1 cellular context compared by ENCODE assay signal in genomic region chr22:30881361-30882180, GRCh38.
TF ChIP-seq lines count a peak whose summit lies in the region.

No MANE protein-coding gene starts in this region.

TF ChIP-seq in GM23338, 12 proteins besides CTCF, POLR2A, EP300 and RAD21 (continued from another document):
- TF ChIP-seq, protein P1, sequence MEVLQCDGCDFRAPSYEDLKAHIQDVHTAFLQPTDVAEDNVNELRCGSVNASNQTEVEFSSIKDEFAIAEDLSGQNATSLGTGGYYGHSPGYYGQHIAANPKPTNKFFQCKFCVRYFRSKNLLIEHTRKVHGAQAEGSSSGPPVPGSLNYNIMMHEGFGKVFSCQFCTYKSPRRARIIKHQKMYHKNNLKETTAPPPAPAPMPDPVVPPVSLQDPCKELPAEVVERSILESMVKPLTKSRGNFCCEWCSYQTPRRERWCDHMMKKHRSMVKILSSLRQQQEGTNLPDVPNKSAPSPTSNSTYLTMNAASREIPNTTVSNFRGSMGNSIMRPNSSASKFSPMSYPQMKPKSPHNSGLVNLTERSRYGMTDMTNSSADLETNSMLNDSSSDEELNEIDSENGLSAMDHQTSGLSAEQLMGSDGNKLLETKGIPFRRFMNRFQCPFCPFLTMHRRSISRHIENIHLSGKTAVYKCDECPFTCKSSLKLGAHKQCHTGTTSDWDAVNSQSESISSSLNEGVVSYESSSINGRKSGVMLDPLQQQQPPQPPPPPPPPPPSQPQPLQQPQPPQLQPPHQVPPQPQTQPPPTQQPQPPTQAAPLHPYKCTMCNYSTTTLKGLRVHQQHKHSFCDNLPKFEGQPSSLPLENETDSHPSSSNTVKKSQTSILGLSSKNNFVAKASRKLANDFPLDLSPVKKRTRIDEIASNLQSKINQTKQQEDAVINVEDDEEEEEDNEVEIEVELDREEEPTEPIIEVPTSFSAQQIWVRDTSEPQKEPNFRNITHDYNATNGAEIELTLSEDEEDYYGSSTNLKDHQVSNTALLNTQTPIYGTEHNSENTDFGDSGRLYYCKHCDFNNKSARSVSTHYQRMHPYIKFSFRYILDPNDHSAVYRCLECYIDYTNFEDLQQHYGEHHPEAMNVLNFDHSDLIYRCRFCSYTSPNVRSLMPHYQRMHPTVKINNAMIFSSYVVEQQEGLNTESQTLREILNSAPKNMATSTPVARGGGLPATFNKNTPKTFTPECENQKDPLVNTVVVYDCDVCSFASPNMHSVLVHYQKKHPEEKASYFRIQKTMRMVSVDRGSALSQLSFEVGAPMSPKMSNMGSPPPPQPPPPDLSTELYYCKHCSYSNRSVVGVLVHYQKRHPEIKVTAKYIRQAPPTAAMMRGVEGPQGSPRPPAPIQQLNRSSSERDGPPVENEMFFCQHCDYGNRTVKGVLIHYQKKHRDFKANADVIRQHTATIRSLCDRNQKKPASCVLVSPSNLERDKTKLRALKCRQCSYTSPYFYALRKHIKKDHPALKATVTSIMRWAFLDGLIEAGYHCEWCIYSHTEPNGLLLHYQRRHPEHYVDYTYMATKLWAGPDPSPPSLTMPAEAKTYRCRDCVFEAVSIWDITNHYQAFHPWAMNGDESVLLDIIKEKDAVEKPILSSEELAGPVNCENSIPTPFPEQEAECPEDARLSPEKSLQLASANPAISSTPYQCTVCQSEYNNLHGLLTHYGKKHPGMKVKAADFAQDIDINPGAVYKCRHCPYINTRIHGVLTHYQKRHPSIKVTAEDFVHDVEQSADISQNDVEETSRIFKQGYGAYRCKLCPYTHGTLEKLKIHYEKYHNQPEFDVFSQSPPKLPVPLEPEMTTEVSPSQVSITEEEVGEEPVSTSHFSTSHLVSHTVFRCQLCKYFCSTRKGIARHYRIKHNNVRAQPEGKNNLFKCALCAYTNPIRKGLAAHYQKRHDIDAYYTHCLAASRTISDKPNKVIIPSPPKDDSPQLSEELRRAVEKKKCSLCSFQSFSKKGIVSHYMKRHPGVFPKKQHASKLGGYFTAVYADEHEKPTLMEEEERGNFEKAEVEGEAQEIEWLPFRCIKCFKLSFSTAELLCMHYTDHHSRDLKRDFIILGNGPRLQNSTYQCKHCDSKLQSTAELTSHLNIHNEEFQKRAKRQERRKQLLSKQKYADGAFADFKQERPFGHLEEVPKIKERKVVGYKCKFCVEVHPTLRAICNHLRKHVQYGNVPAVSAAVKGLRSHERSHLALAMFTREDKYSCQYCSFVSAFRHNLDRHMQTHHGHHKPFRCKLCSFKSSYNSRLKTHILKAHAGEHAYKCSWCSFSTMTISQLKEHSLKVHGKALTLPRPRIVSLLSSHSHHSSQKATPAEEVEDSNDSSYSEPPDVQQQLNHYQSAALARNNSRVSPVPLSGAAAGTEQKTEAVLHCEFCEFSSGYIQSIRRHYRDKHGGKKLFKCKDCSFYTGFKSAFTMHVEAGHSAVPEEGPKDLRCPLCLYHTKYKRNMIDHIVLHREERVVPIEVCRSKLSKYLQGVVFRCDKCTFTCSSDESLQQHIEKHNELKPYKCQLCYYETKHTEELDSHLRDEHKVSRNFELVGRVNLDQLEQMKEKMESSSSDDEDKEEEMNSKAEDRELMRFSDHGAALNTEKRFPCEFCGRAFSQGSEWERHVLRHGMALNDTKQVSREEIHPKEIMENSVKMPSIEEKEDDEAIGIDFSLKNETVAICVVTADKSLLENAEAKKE (CRISPR knock-in tag; IDR thresholded peaks at IDR 0.05), result no peak
- no peak for TF ChIP-seq NANOG (IDR thresholded peaks at IDR 0.05; ENCODE audit: borderline replicate concordance)
